Comparison of ENCODE assay signal across 32 cellular contexts in genomic region chr6:36141961-36142360, GRCh38. TPM values are rescaled to one million over a fixed set of nuclear protein-coding genes. Genes with fewer than 3 reads are reported as not detected.
DNase-seq lines count a peak whose midpoint lies in the region; ATAC-seq, FAIRE-seq and TF ChIP-seq lines count a peak whose summit lies in the region.
"Had no signal": no experiment of that assay in that cellular context is flagged by ENCODE, and none has a peak within 500 bp of the region (broad histone marks: within the 10 kb centered on the region; RNA-seq: fewer than 3 reads in every experiment).

No MANE protein-coding gene starts in this region.

- TF ChIP-seq CTCF in CD8-positive, alpha-beta T cell (IDR thresholded peaks at IDR 0.05): no peak
- TF ChIP-seq CTCF in K562 (IDR thresholded peaks at IDR 0.05 in 2 of 3, conservative IDR thresholded peaks at IDR 0.05 in 1 of 3; ENCODE audit: insufficient read depth in 2 of 3, low read depth in 1 of 3, low read length in 3 of 3): no peak
- TF ChIP-seq CTCF in neutrophil (IDR thresholded peaks at IDR 0.05): no peak

- H3K27me3 ChIP-seq in CD8-positive, alpha-beta T cell (ENCODE audit: insufficient read depth, low read length): no peaks in the 10 kb centered on the region
- peaks cover 7 to 18% of the 10 kb centered on the region in 2 experiments for H3K27me3 ChIP-seq in K562 (ENCODE audit: control insufficient read depth in 2 of 2, insufficient read depth in 2 of 2, low read length in 2 of 2)
- H3K27me3 ChIP-seq in neutrophil: no peaks in the 10 kb centered on the region
- H3K27me3 ChIP-seq: breast epithelium, sigmoid colon had no signal

- H3K4me3 Mint-ChIP-seq in activated naive CD8-positive, alpha-beta T cell: no peak overlapping the region
- no peak overlapping the region for H3K4me3 Mint-ChIP-seq in activated naive CD8-positive, alpha-beta T cell treated with anti-CD3 and anti-CD28 coated beads, Interleukin-2, amount 50 U/mL, for 24 hours
- H3K4me3 Mint-ChIP-seq in CD8-positive, alpha-beta T cell: no peak overlapping the region
- H3K4me3 Mint-ChIP-seq: activated CD8-positive, alpha-beta memory T cell treated with anti-CD3 and anti-CD28 coated beads, Interleukin-2, amount 10 ng/mL, durations not matched to agents 7 days and 5 days; activated naive CD4-positive, alpha-beta T cell treated with anti-CD3 and anti-CD28 coated beads, Interleukin-2, amount 10 ng/mL, durations not matched to agents 7 days and 5 days; activated T-cell treated with anti-CD3 and anti-CD28 coated beads, Interleukin-2, amount 50 U/mL, for 72 hours; memory B cell had no signal

- H3K36me3 ChIP-seq in CD8-positive, alpha-beta T cell (ENCODE audit: insufficient read depth, low read length): peaks cover 19% of the 10 kb centered on the region
- H3K36me3 ChIP-seq in K562 (ENCODE audit: control insufficient read depth, insufficient read depth, low read length): no peaks in the 10 kb centered on the region
- peaks cover 53% of the 10 kb centered on the region for H3K36me3 ChIP-seq in neutrophil
- H3K36me3 ChIP-seq: breast epithelium, prostate gland, sigmoid colon had no signal

- peaks cover 7% of the 10 kb centered on the region for H3K4me1 ChIP-seq in CD8-positive, alpha-beta T cell (ENCODE audit: insufficient read depth, low read length)
- H3K4me1 ChIP-seq in K562 (replicated peaks in 1 of 2; ENCODE audit: control insufficient read depth in 2 of 2, insufficient read depth in 2 of 2, low read length in 2 of 2) (peaks cover 6 to 7% of the 10 kb centered on the region in 2 experiments; a peak in 4 of 5 replicates), neutrophil (ENCODE audit: control insufficient read depth in 1 of 2, insufficient read depth in 1 of 2, low read depth in 1 of 2, low read length in 1 of 2) (peaks cover 55 to 68% of the 10 kb centered on the region in 2 experiments)
- H3K4me1 ChIP-seq: breast epithelium, prostate gland, sigmoid colon had no signal

- POLR2A ChIA-PET in CD8-positive, alpha-beta T cell (lab: Charles Lee): interaction anchor here (1.8 kb wide), 1 partner anchor 10 kb away, joined by 6 read pairs; no protein-coding TSS in a partner anchor
- POLR2A ChIA-PET in K562 (lab: Yijun Ruan, JAX): no interaction called here

- peak overlapping the region; percentile 59 for H3K27ac Mint-ChIP-seq in activated naive CD8-positive, alpha-beta T cell
- H3K27ac Mint-ChIP-seq in activated naive CD8-positive, alpha-beta T cell treated with anti-CD3 and anti-CD28 coated beads, Interleukin-2, amount 50 U/mL, for 24 hours: no peak overlapping the region
- H3K27ac Mint-ChIP-seq in CD8-positive, alpha-beta T cell: peak overlapping the region; percentile 71
- H3K27ac Mint-ChIP-seq: activated CD8-positive, alpha-beta memory T cell treated with anti-CD3 and anti-CD28 coated beads, Interleukin-2, amount 10 ng/mL, durations not matched to agents 7 days and 5 days; activated T-cell treated with anti-CD3 and anti-CD28 coated beads, Interleukin-2, amount 50 U/mL, for 72 hours; memory B cell had no signal

- H3K4me1 Mint-ChIP-seq in activated naive CD8-positive, alpha-beta T cell (ENCODE audit: low read depth): peaks cover 7% of the 10 kb centered on the region
- H3K4me1 Mint-ChIP-seq in activated naive CD8-positive, alpha-beta T cell treated with anti-CD3 and anti-CD28 coated beads, Interleukin-2, amount 50 U/mL, for 24 hours: peaks cover 10% of the 10 kb centered on the region
- peaks cover 19% of the 10 kb centered on the region for H3K4me1 Mint-ChIP-seq in CD8-positive, alpha-beta T cell (ENCODE audit: low read depth)

- no peaks in the 10 kb centered on the region for H3K9me1 ChIP-seq in K562 (ENCODE audit: control insufficient read depth, insufficient read depth, low read length)

- no peak overlapping the region for H2AFZ ChIP-seq in K562 (ENCODE audit: low read depth, low read length)
- H2AFZ ChIP-seq: PC-9 had no signal

- no peak overlapping the region for H3K27ac ChIP-seq in CD8-positive, alpha-beta T cell (ENCODE audit: low read depth, low read length)
- H3K27ac ChIP-seq in K562 (ENCODE audit: extremely low read depth, low read depth, low read length) (no peak overlapping the region), neutrophil (peak overlapping the region; percentile 47)
- H3K27ac ChIP-seq: breast epithelium, PC-9, prostate gland, sigmoid colon had no signal

- no peak overlapping the region for H3K4me3 ChIP-seq in CD8-positive, alpha-beta T cell (ENCODE audit: low read depth, low read length)
- H3K4me3 ChIP-seq in K562 (no peak overlapping the region), neutrophil (ENCODE audit: low read depth in 1 of 2, low read length in 1 of 2) (no peak overlapping the region)
- H3K4me3 ChIP-seq: breast epithelium, PC-9, prostate gland, sigmoid colon had no signal

- no peaks in the 10 kb centered on the region for H3K9me3 Mint-ChIP-seq in activated naive CD8-positive, alpha-beta T cell (ENCODE audit: low read depth)
- no peaks in the 10 kb centered on the region for H3K9me3 Mint-ChIP-seq in activated naive CD8-positive, alpha-beta T cell treated with anti-CD3 and anti-CD28 coated beads, Interleukin-2, amount 50 U/mL, for 24 hours
- H3K9me3 Mint-ChIP-seq in CD8-positive, alpha-beta T cell: no peaks in the 10 kb centered on the region
- H3K9me3 Mint-ChIP-seq: activated naive CD4-positive, alpha-beta T cell treated with anti-CD3 and anti-CD28 coated beads, Interleukin-2, amount 10 ng/mL, durations not matched to agents 7 days and 5 days; activated T-cell treated with anti-CD3 and anti-CD28 coated beads, Interleukin-2, amount 50 U/mL, for 72 hours; memory B cell had no signal

- no peaks in the 10 kb centered on the region for H3K9me3 ChIP-seq in CD8-positive, alpha-beta T cell (ENCODE audit: low read length)
- H3K9me3 ChIP-seq in K562 (replicated peaks; ENCODE audit: control insufficient read depth, insufficient read depth, low read depth, low read length) (no peaks in the 10 kb centered on the region), neutrophil (no peaks in the 10 kb centered on the region)
- H3K9me3 ChIP-seq: breast epithelium, prostate gland, sigmoid colon, SK-N-SH had no signal

- FAIRE-seq in K562 (lab: Jason Lieb, UNC): no peak

- WGBS in K562 (ENCODE audit: insufficient coverage, low coverage, missing lambda C conversion rate): 57% methylated on average over 4 of the region's 4 CpGs

- H3K9ac ChIP-seq in K562 (ENCODE audit: insufficient read depth in 1 of 2, low read depth in 2 of 2, low read length in 2 of 2): no peak overlapping the region
- H3K9ac ChIP-seq: SK-N-SH had no signal

- no peak for TF ChIP-seq RAD21 in K562 (CRISPR knock-in tag; conservative IDR thresholded peaks at IDR 0.05 in 1 of 2, IDR thresholded peaks at IDR 0.05 in 1 of 2)

- no peak overlapping the region for H3K4me2 ChIP-seq in K562 (ENCODE audit: insufficient read depth, low read length)
- H3K4me2 ChIP-seq: PC-9, SK-N-SH had no signal

- BruUV-seq in K562 (replicated peaks; lab: Mats Ljungman, UMichigan): no TSS peak

- 0 out of 2 replicates have a peak, but pooled peaks cover 4% of the 10 kb centered on the region for H4K20me1 ChIP-seq in K562 (replicated peaks; ENCODE audit: control insufficient read depth, insufficient read depth, low read length)

- TF ChIP-seq POLR2A in K562 (conservative IDR thresholded peaks at IDR 0.05): no peak

- in situ Hi-C loops in K562 (cut with MboI): no loop called here

- DNase-seq in activated naive CD8-positive, alpha-beta T cell treated with anti-CD3 and anti-CD28 coated beads, Interleukin-2, amount 50 U/mL, for 24 hours: no peak
- DNase-seq in CD8-positive, alpha-beta T cell: no peak
- peak in 1 of 4 experiments; percentile 2 for DNase-seq in K562 (ENCODE audit: extremely low read depth in 1 of 4, low spot score in 3 of 4)
- no peak for DNase-seq in NCI-H1092 treated with DMSO at 0.1 percent for 48 hours (lab: John Stamatoyannopoulos, UW)
- DNase-seq: activated CD4-positive, alpha-beta T cell treated with anti-CD3 and anti-CD28 coated beads for 1 hour; activated CD8-positive, alpha-beta memory T cell treated with anti-CD3 and anti-CD28 coated beads, Interleukin-2, amount 10 ng/mL, durations not matched to agents 7 days and 5 days; activated naive CD4-positive, alpha-beta T cell treated with anti-CD3 and anti-CD28 coated beads, Interleukin-2, amount 10 ng/mL, durations not matched to agents 7 days and 5 days; activated T-cell treated with anti-CD3 and anti-CD28 coated beads, Interleukin-2, amount 50 U/mL, for 72 hours; anterior cingulate cortex; C1 segment of cervical spinal cord; effector CD4-positive, alpha-beta T cell; IMR-90; NCI-H146; NCI-H226; NCI-H526 treated with DMSO at 0.1 percent for 48 hours; NK-92 treated with Interleukin-12 subunit alpha and Interleukin-12 subunit beta, amount 100 ng/mL, for 24 hours; nucleus accumbens; PC-9; sigmoid colon; SK-N-SH; stimulated activated CD4-positive, alpha-beta T cell treated with anti-CD3 and anti-CD28 coated beads, Interleukin-12 subunit alpha, Interleukin-12 subunit beta, amount 100 ng/mL, for 4 hours; stimulated activated CD4-positive, alpha-beta T cell treated with anti-CD3 and anti-CD28 coated beads, Interleukin-2, amount 100 ng/mL, for 48 hours; trophoblast cell had no signal

- intact Hi-C loops in CD8-positive, alpha-beta T cell (cut with DNase I, micrococcal nuclease): no loop called here
- intact Hi-C loops in K562 (cut with micrococcal nuclease): no loop called here

- no peaks in the 10 kb centered on the region for H3K27me3 Mint-ChIP-seq in activated naive CD8-positive, alpha-beta T cell
- H3K27me3 Mint-ChIP-seq in activated naive CD8-positive, alpha-beta T cell treated with anti-CD3 and anti-CD28 coated beads, Interleukin-2, amount 50 U/mL, for 24 hours: no peaks in the 10 kb centered on the region
- no peaks in the 10 kb centered on the region for H3K27me3 Mint-ChIP-seq in CD8-positive, alpha-beta T cell (ENCODE audit: low read depth)
- H3K27me3 Mint-ChIP-seq: activated CD8-positive, alpha-beta memory T cell treated with anti-CD3 and anti-CD28 coated beads, Interleukin-2, amount 10 ng/mL, durations not matched to agents 7 days and 5 days; activated naive CD4-positive, alpha-beta T cell treated with anti-CD3 and anti-CD28 coated beads, Interleukin-2, amount 10 ng/mL, durations not matched to agents 7 days and 5 days; memory B cell had no signal

- CTCF ChIA-PET in CD8-positive, alpha-beta T cell (lab: Charles Lee): interaction anchor here (1.0 kb wide), 1 partner anchor 161 kb away, joined by 3 read pairs; no protein-coding TSS in a partner anchor
- CTCF ChIA-PET in K562 (lab: Yijun Ruan, JAX; ENCODE audit: low intra/inter-chr PET ratio): no interaction called here

- no peaks in the 10 kb centered on the region for H3K79me2 ChIP-seq in K562 (ENCODE audit: control insufficient read depth, insufficient read depth, low read length)

- TF ChIP-seq EP300 in K562 (IDR thresholded peaks at IDR 0.05; ENCODE audit: low read length): no peak

- ATAC-seq in activated naive CD8-positive, alpha-beta T cell treated with anti-CD3 and anti-CD28 coated beads, Interleukin-2, amount 50 U/mL, for 24 hours: no peak
- no peak for ATAC-seq in CD8-positive, alpha-beta T cell
- ATAC-seq in K562 (no peak), HG03439 (IDR thresholded peaks at IDR 0.05; ENCODE audit: unreplicated experiment) (no peak), HG03175 (IDR thresholded peaks at IDR 0.05; ENCODE audit: unreplicated experiment) (no peak)
- ATAC-seq: activated CD8-positive, alpha-beta memory T cell treated with anti-CD3 and anti-CD28 coated beads, Interleukin-2, amount 10 ng/mL, durations not matched to agents 7 days and 5 days; HCT116; left lobe of liver had no signal

- H3K36me3 Mint-ChIP-seq in activated naive CD8-positive, alpha-beta T cell: no peaks in the 10 kb centered on the region
- H3K36me3 Mint-ChIP-seq in activated naive CD8-positive, alpha-beta T cell treated with anti-CD3 and anti-CD28 coated beads, Interleukin-2, amount 50 U/mL, for 24 hours (ENCODE audit: low read depth): peaks cover 22% of the 10 kb centered on the region
- H3K36me3 Mint-ChIP-seq in CD8-positive, alpha-beta T cell: peaks cover 46% of the 10 kb centered on the region

RNA-seq across cellular contexts. Expression of gene MAPK13, which starts 11.6 kb away (rescaled TPM):
- 10 to 100 TPM; 43.2 to 45.1 TPM for total RNA-seq in CD8-positive, alpha-beta T cell
- total RNA-seq in K562 (2011; cell fraction: chromatin; rRNA removed; ENCODE audit: low replicate concordance): 8.9 and 13.3 TPM in 2 replicates
- total RNA-seq in K562 (2011; cell fraction: nucleolus; rRNA removed): 5.0 and 5.2 TPM in 2 replicates
- total RNA-seq in K562 (2011; cell fraction: nucleoplasm; rRNA removed): 4.5 and 6.2 TPM in 2 replicates
- total RNA-seq in K562 (2014; rRNA removed) (0.36 and 0.57 TPM in 2 replicates), K562 (2014; rRNA removed; fragmentation: Illumina TruSeq; extraction: Trizol) (0.11 and 0.16 TPM in 2 replicates), K562 (2015; rRNA removed; fragmentation: Illumina TruSeq; extraction: Trizol) (0.30 and 0.43 TPM in 2 replicates), K562 (2021) (0.69 and 0.84 TPM in 2 replicates)
- polyA plus RNA-seq in K562 (2011; rRNA removed) (1.3 and 2.0 TPM in 2 replicates), K562 (2014; fragmentation: Illumina TruSeq; extraction: Trizol) (0.52 and 0.68 TPM in 2 replicates), K562 (2014; fragmentation: Nextera tagmentation; extraction: Ambion mirVana) (under 1 TPM in 1 of 2 experiments, not detected in 1; 0.03 TPM), K562 (2014; rRNA removed) (1.00 and 2.3 TPM in 2 replicates)
- 0.83 and 1.1 TPM in 2 replicates for polyA plus RNA-seq in K562 (2011; cell fraction: cytosol; rRNA removed)
- 6.7 and 15.1 TPM in 2 replicates for polyA plus RNA-seq in K562 (2011; cell fraction: nucleus; rRNA removed)
- 0.79 and 2.5 TPM in 2 replicates for polyA plus RNA-seq in K562 (2012)
- 0.30 and 0.35 TPM in 2 replicates for polyA minus RNA-seq in K562 (2011; rRNA and poly(A)+ RNA removed)
- polyA minus RNA-seq in K562 (2011; cell fraction: cytosol; rRNA and poly(A)+ RNA removed): 0.95 and 1.7 TPM in 2 replicates
- 0.78 and 1.1 TPM in 2 replicates for polyA minus RNA-seq in K562 (2011; cell fraction: nucleus; rRNA and poly(A)+ RNA removed)

RNA-seq across cellular contexts. Expression of gene BRPF3, which starts 54.6 kb away (rescaled TPM):
- total RNA-seq in CD8-positive, alpha-beta T cell: 10 to 100 TPM; 36.9 to 41.0 TPM
- total RNA-seq in K562 (2011; cell fraction: chromatin; rRNA removed; ENCODE audit: low replicate concordance): 42.9 and 59.6 TPM in 2 replicates
- 23.3 and 37.0 TPM in 2 replicates for total RNA-seq in K562 (2011; cell fraction: nucleolus; rRNA removed)
- total RNA-seq in K562 (2011; cell fraction: nucleoplasm; rRNA removed): 28.0 and 31.7 TPM in 2 replicates
- total RNA-seq in K562 (2014; rRNA removed) (6.2 and 7.1 TPM in 2 replicates), K562 (2014; rRNA removed; fragmentation: Illumina TruSeq; extraction: Trizol) (5.4 and 5.6 TPM in 2 replicates), K562 (2015; rRNA removed; fragmentation: Illumina TruSeq; extraction: Trizol) (8.3 and 8.8 TPM in 2 replicates), K562 (2021) (15.7 and 17.4 TPM in 2 replicates)
- polyA plus RNA-seq in K562 (2011; rRNA removed) (8.0 and 9.4 TPM in 2 replicates), K562 (2014; fragmentation: Illumina TruSeq; extraction: Trizol) (17.9 and 19.3 TPM in 2 replicates), K562 (2014; fragmentation: Nextera tagmentation; extraction: Ambion mirVana) (1 to 10 TPM; 2.2 to 2.5 TPM), K562 (2014; rRNA removed) (11.1 and 12.6 TPM in 2 replicates)
- 8.8 and 10.7 TPM in 2 replicates for polyA plus RNA-seq in K562 (2011; cell fraction: cytosol; rRNA removed)
- polyA plus RNA-seq in K562 (2011; cell fraction: nucleus; rRNA removed): 18.6 and 33.2 TPM in 2 replicates
- polyA plus RNA-seq in K562 (2012): 13.0 and 15.4 TPM in 2 replicates
- 16.3 and 16.7 TPM in 2 replicates for polyA minus RNA-seq in K562 (2011; rRNA and poly(A)+ RNA removed)
- 8.3 and 11.7 TPM in 2 replicates for polyA minus RNA-seq in K562 (2011; cell fraction: cytosol; rRNA and poly(A)+ RNA removed)
- 25.2 and 29.1 TPM in 2 replicates for polyA minus RNA-seq in K562 (2011; cell fraction: nucleus; rRNA and poly(A)+ RNA removed)
